Comparison of ENCODE assay signal across 16 cellular contexts in the genomic region with DNA sequence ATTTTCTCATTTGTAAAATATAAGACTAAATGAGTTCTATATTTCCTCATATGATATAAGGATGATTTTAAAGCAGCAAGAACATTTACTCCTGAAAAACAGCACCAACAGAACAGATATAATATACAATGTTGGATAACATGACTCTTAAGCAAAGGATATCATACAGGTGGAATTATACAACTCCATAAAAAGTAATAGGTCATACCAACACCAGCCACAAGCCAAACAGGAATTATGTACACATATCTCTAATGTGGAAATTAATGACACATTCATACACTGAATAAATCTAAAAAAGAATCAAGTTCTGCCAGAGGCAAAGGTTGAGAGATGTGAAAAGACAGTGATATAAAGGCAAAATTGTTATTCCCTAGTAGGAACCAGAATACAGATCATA. TPM values are rescaled to one million over a fixed set of nuclear protein-coding genes. Genes with fewer than 3 reads are reported as not detected.
DNase-seq lines count a peak whose midpoint lies in the region; ATAC-seq and TF ChIP-seq lines count a peak whose summit lies in the region.
"Had no signal": no experiment of that assay in that cellular context is flagged by ENCODE, and none has a peak within 500 bp of the region (broad histone marks: within the 10 kb centered on the region; RNA-seq: fewer than 3 reads in every experiment).

No MANE protein-coding gene starts in this region.

- ATAC-seq in left colon: peak; percentile 60
- no peak for ATAC-seq in natural killer cell treated with Interleukin-12 subunit alpha and Interleukin-12 subunit beta and Interleukin-15 and Interleukin-18, amount 100 ng/mL, for 72 hours
- ATAC-seq in CD8-positive, alpha-beta T cell: no peak

- H3K9me3 ChIP-seq in HUES48 (ENCODE audit: control insufficient read depth, insufficient read depth, low read length): no peaks in the 10 kb centered on the region
- no peaks in the 10 kb centered on the region for H3K9me3 ChIP-seq in smooth muscle cell (replicated peaks; ENCODE audit: low read depth)
- no peaks in the 10 kb centered on the region for H3K9me3 ChIP-seq in CD8-positive, alpha-beta T cell (ENCODE audit: low read length)
- H3K9me3 ChIP-seq: SJSA1 had no signal

- H3K4me1 Mint-ChIP-seq in natural killer cell treated with Interleukin-12 subunit alpha and Interleukin-12 subunit beta and Interleukin-15 and Interleukin-18, amount 100 ng/mL, for 72 hours (ENCODE audit: low read depth in 2 of 2): peaks cover 40 to 55% of the 10 kb centered on the region in 2 donors
- peaks cover 73% of the 10 kb centered on the region for H3K4me1 Mint-ChIP-seq in CD8-positive, alpha-beta T cell (ENCODE audit: low read depth)

- no peak overlapping the region for H3K27ac Mint-ChIP-seq in natural killer cell treated with Interleukin-12 subunit alpha and Interleukin-12 subunit beta and Interleukin-15 and Interleukin-18, amount 100 ng/mL, for 72 hours
- no peak overlapping the region for H3K27ac Mint-ChIP-seq in CD8-positive, alpha-beta T cell

- H3K27me3 ChIP-seq in HUES48 (ENCODE audit: control insufficient read depth, insufficient read depth, low read length) (no peaks in the 10 kb centered on the region), smooth muscle cell (ENCODE audit: low read depth) (no peaks in the 10 kb centered on the region)
- no peaks in the 10 kb centered on the region for H3K27me3 ChIP-seq in CD8-positive, alpha-beta T cell (ENCODE audit: insufficient read depth, low read length)
- H3K27me3 ChIP-seq: SJSA1 had no signal

- H3K79me2 ChIP-seq in smooth muscle cell (ENCODE audit: low read depth): peaks cover 96% of the 10 kb centered on the region

- H3K9ac ChIP-seq in HUES48 (ENCODE audit: low read depth, low read length) (no peak overlapping the region), smooth muscle cell (ENCODE audit: low read depth) (no peak overlapping the region)

- H3K36me3 Mint-ChIP-seq in natural killer cell treated with Interleukin-12 subunit alpha and Interleukin-12 subunit beta and Interleukin-15 and Interleukin-18, amount 100 ng/mL, for 72 hours: peaks cover 8% of the 10 kb centered on the region
- peaks cover 54% of the 10 kb centered on the region for H3K36me3 Mint-ChIP-seq in CD8-positive, alpha-beta T cell

- CTCF ChIA-PET in CD8-positive, alpha-beta T cell (lab: Charles Lee): no interaction called here

- H3K4me3 Mint-ChIP-seq in natural killer cell treated with Interleukin-12 subunit alpha and Interleukin-12 subunit beta and Interleukin-15 and Interleukin-18, amount 100 ng/mL, for 72 hours: no peak overlapping the region
- no peak overlapping the region for H3K4me3 Mint-ChIP-seq in CD8-positive, alpha-beta T cell

- H3K4me3 ChIP-seq in HUES48 (ENCODE audit: low read depth, low read length): no peak overlapping the region
- H3K4me3 ChIP-seq in smooth muscle cell: no peak overlapping the region
- no peak overlapping the region for H3K4me3 ChIP-seq in CD8-positive, alpha-beta T cell (ENCODE audit: low read depth, low read length)
- H3K4me3 ChIP-seq: PC-9, SJSA1 had no signal

- H3F3A ChIP-seq in smooth muscle cell (ENCODE audit: low read depth): no peaks in the 10 kb centered on the region

- TF ChIP-seq CTCF in VCaP (conservative IDR thresholded peaks at IDR 0.05) (no peak), smooth muscle cell (IDR thresholded peaks at IDR 0.05; ENCODE audit: borderline replicate concordance, insufficient read depth, poor library complexity, severe bottlenecking) (no peak)
- TF ChIP-seq CTCF in CD8-positive, alpha-beta T cell (IDR thresholded peaks at IDR 0.05): no peak

- H3K27ac ChIP-seq in HUES48 (ENCODE audit: low read depth, low read length) (peak overlapping the region; percentile 88), VCaP (peak overlapping the region; percentile 59), smooth muscle cell (ENCODE audit: low read depth) (peak overlapping the region; percentile 48)
- H3K27ac ChIP-seq in CD8-positive, alpha-beta T cell (ENCODE audit: low read depth, low read length): no peak overlapping the region
- H3K27ac ChIP-seq: HL-60, PC-9, SJSA1 had no signal

- peaks cover 33% of the 10 kb centered on the region for H3K36me3 ChIP-seq in HUES48 (ENCODE audit: control insufficient read depth, insufficient read depth, low read length)
- H3K36me3 ChIP-seq in smooth muscle cell (ENCODE audit: low read depth): peaks cover 6% of the 10 kb centered on the region
- H3K36me3 ChIP-seq in CD8-positive, alpha-beta T cell (ENCODE audit: insufficient read depth, low read length): peaks cover 6% of the 10 kb centered on the region

- H3K4me2 ChIP-seq in smooth muscle cell: no peak overlapping the region
- H3K4me2 ChIP-seq: PC-9 had no signal

- intact Hi-C loops in left colon (cut with DNase I, micrococcal nuclease): no loop called here
- intact Hi-C loops in CD8-positive, alpha-beta T cell (cut with DNase I, micrococcal nuclease): loop anchor here in 1 of 2 experiments (10.0 kb wide), 1 partner anchor 308 kb away; no protein-coding TSS in a partner anchor

- peaks cover 74% of the 10 kb centered on the region for H4K20me1 ChIP-seq in smooth muscle cell (ENCODE audit: low read depth)

- H3K4me1 ChIP-seq in HUES48 (ENCODE audit: control insufficient read depth, insufficient read depth, low read length) (peaks cover 68% of the 10 kb centered on the region), smooth muscle cell (ENCODE audit: low read depth) (peaks cover 12% of the 10 kb centered on the region)
- H3K4me1 ChIP-seq in CD8-positive, alpha-beta T cell (ENCODE audit: insufficient read depth, low read length): peaks cover 39% of the 10 kb centered on the region
- H3K4me1 ChIP-seq: SJSA1 had no signal

- no peaks in the 10 kb centered on the region for H3K9me3 Mint-ChIP-seq in natural killer cell treated with Interleukin-12 subunit alpha and Interleukin-12 subunit beta and Interleukin-15 and Interleukin-18, amount 100 ng/mL, for 72 hours
- no peaks in the 10 kb centered on the region for H3K9me3 Mint-ChIP-seq in CD8-positive, alpha-beta T cell

- no peaks in the 10 kb centered on the region for H3K27me3 Mint-ChIP-seq in natural killer cell treated with Interleukin-12 subunit alpha and Interleukin-12 subunit beta and Interleukin-15 and Interleukin-18, amount 100 ng/mL, for 72 hours
- H3K27me3 Mint-ChIP-seq in CD8-positive, alpha-beta T cell (ENCODE audit: low read depth): no peaks in the 10 kb centered on the region

- POLR2A ChIA-PET in CD8-positive, alpha-beta T cell (lab: Charles Lee): no interaction called here

- no peak overlapping the region for H2AFZ ChIP-seq in smooth muscle cell (ENCODE audit: low read depth)
- H2AFZ ChIP-seq: PC-9 had no signal

- DNase-seq in left colon (no peak), smooth muscle cell (lab: John Stamatoyannopoulos, UW; ENCODE audit: unreplicated experiment) (no peak), DMS79 treated with DMSO at 0.1 percent for 48 hours (lab: John Stamatoyannopoulos, UW) (no peak)
- no peak for DNase-seq in natural killer cell treated with Interleukin-12 subunit alpha and Interleukin-12 subunit beta and Interleukin-15 and Interleukin-18, amount 100 ng/mL, for 72 hours (ENCODE audit: low spot score)
- DNase-seq in CD8-positive, alpha-beta T cell: no peak
- DNase-seq: HCEC 1CT, NCI-H1048, NCI-H146, NCI-H2081, NCI-H510A, NCI-H774, PC-9 had no signal

RNA-seq across cellular contexts. Expression of a gene that starts 25.9 kb away (rescaled TPM):
- total RNA-seq in left colon (10 to 100 TPM; 32.1 to 35.4 TPM), smooth muscle cell (51.6 and 62.2 TPM in 2 replicates)
- 22.5 and 29.7 TPM in 2 replicates for polyA plus RNA-seq in smooth muscle cell
- 10 to 100 TPM; 66.1 to 92.3 TPM for total RNA-seq in natural killer cell treated with Interleukin-12 subunit alpha and Interleukin-12 subunit beta and Interleukin-15 and Interleukin-18, amount 100 ng/mL, for 72 hours
- total RNA-seq in CD8-positive, alpha-beta T cell: 10 to 100 TPM; 49.5 to 50.0 TPM
